Comparison of ENCODE assay signal across 1 cellular context in the genomic region with DNA sequence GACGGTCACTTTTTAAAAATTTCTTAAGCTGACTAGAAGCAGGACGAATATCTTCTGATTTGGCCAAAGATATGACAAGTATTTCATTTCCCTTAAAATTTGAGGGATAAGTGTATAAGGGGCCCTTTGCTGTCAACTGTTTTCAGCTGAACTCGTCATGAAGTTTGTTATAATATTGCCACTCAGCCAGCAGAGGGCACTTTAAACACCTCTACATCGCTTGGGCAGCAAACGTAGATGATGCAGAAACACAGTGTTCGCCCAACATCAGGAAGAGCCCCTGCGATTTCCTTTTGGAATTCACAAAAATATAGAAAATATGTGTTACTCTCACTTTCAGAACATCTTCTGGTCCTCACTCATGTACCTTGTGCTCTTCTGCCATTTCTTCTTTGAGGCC.
TF ChIP-seq lines count a peak whose summit lies in the region.

No MANE protein-coding gene starts in this region.

TF ChIP-seq in GM23338, 12 proteins besides CTCF, POLR2A, EP300 and RAD21 (continued from another document):
- TF ChIP-seq, protein P1, sequence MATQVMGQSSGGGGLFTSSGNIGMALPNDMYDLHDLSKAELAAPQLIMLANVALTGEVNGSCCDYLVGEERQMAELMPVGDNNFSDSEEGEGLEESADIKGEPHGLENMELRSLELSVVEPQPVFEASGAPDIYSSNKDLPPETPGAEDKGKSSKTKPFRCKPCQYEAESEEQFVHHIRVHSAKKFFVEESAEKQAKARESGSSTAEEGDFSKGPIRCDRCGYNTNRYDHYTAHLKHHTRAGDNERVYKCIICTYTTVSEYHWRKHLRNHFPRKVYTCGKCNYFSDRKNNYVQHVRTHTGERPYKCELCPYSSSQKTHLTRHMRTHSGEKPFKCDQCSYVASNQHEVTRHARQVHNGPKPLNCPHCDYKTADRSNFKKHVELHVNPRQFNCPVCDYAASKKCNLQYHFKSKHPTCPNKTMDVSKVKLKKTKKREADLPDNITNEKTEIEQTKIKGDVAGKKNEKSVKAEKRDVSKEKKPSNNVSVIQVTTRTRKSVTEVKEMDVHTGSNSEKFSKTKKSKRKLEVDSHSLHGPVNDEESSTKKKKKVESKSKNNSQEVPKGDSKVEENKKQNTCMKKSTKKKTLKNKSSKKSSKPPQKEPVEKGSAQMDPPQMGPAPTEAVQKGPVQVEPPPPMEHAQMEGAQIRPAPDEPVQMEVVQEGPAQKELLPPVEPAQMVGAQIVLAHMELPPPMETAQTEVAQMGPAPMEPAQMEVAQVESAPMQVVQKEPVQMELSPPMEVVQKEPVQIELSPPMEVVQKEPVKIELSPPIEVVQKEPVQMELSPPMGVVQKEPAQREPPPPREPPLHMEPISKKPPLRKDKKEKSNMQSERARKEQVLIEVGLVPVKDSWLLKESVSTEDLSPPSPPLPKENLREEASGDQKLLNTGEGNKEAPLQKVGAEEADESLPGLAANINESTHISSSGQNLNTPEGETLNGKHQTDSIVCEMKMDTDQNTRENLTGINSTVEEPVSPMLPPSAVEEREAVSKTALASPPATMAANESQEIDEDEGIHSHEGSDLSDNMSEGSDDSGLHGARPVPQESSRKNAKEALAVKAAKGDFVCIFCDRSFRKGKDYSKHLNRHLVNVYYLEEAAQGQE (IDR thresholded peaks at IDR 0.05; ENCODE audit: unreplicated experiment) = no peak
- TF ChIP-seq CREB1 (CRISPR knock-in tag; IDR thresholded peaks at IDR 0.05; ENCODE audit: low read depth) (no peak), NANOG (IDR thresholded peaks at IDR 0.05; ENCODE audit: borderline replicate concordance) (no peak), ZNF114 (CRISPR knock-in tag; IDR thresholded peaks at IDR 0.05) (no peak), EZH2phosphoT487 (IDR thresholded peaks at IDR 0.05; ENCODE audit: unreplicated experiment) (no peak), POLR2AphosphoS5 (IDR thresholded peaks at IDR 0.05; ENCODE audit: low read depth) (no peak), STAT1 (IDR thresholded peaks at IDR 0.05; ENCODE audit: unreplicated experiment) (no peak)
- TF ChIP-seq, protein P2, sequence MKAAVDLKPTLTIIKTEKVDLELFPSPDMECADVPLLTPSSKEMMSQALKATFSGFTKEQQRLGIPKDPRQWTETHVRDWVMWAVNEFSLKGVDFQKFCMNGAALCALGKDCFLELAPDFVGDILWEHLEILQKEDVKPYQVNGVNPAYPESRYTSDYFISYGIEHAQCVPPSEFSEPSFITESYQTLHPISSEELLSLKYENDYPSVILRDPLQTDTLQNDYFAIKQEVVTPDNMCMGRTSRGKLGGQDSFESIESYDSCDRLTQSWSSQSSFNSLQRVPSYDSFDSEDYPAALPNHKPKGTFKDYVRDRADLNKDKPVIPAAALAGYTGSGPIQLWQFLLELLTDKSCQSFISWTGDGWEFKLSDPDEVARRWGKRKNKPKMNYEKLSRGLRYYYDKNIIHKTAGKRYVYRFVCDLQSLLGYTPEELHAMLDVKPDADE (IDR thresholded peaks at IDR 0.05) = no peak
- TF ChIP-seq, protein P3, sequence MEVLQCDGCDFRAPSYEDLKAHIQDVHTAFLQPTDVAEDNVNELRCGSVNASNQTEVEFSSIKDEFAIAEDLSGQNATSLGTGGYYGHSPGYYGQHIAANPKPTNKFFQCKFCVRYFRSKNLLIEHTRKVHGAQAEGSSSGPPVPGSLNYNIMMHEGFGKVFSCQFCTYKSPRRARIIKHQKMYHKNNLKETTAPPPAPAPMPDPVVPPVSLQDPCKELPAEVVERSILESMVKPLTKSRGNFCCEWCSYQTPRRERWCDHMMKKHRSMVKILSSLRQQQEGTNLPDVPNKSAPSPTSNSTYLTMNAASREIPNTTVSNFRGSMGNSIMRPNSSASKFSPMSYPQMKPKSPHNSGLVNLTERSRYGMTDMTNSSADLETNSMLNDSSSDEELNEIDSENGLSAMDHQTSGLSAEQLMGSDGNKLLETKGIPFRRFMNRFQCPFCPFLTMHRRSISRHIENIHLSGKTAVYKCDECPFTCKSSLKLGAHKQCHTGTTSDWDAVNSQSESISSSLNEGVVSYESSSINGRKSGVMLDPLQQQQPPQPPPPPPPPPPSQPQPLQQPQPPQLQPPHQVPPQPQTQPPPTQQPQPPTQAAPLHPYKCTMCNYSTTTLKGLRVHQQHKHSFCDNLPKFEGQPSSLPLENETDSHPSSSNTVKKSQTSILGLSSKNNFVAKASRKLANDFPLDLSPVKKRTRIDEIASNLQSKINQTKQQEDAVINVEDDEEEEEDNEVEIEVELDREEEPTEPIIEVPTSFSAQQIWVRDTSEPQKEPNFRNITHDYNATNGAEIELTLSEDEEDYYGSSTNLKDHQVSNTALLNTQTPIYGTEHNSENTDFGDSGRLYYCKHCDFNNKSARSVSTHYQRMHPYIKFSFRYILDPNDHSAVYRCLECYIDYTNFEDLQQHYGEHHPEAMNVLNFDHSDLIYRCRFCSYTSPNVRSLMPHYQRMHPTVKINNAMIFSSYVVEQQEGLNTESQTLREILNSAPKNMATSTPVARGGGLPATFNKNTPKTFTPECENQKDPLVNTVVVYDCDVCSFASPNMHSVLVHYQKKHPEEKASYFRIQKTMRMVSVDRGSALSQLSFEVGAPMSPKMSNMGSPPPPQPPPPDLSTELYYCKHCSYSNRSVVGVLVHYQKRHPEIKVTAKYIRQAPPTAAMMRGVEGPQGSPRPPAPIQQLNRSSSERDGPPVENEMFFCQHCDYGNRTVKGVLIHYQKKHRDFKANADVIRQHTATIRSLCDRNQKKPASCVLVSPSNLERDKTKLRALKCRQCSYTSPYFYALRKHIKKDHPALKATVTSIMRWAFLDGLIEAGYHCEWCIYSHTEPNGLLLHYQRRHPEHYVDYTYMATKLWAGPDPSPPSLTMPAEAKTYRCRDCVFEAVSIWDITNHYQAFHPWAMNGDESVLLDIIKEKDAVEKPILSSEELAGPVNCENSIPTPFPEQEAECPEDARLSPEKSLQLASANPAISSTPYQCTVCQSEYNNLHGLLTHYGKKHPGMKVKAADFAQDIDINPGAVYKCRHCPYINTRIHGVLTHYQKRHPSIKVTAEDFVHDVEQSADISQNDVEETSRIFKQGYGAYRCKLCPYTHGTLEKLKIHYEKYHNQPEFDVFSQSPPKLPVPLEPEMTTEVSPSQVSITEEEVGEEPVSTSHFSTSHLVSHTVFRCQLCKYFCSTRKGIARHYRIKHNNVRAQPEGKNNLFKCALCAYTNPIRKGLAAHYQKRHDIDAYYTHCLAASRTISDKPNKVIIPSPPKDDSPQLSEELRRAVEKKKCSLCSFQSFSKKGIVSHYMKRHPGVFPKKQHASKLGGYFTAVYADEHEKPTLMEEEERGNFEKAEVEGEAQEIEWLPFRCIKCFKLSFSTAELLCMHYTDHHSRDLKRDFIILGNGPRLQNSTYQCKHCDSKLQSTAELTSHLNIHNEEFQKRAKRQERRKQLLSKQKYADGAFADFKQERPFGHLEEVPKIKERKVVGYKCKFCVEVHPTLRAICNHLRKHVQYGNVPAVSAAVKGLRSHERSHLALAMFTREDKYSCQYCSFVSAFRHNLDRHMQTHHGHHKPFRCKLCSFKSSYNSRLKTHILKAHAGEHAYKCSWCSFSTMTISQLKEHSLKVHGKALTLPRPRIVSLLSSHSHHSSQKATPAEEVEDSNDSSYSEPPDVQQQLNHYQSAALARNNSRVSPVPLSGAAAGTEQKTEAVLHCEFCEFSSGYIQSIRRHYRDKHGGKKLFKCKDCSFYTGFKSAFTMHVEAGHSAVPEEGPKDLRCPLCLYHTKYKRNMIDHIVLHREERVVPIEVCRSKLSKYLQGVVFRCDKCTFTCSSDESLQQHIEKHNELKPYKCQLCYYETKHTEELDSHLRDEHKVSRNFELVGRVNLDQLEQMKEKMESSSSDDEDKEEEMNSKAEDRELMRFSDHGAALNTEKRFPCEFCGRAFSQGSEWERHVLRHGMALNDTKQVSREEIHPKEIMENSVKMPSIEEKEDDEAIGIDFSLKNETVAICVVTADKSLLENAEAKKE (CRISPR knock-in tag; IDR thresholded peaks at IDR 0.05) = no peak
TF ChIP-seq in GM23338: peak in this region for 0.
